Comparison of ENCODE assay signal across 8 cellular contexts in genomic region chr14:93114713-93115068, GRCh38. TPM values are rescaled to one million over a fixed set of nuclear protein-coding genes. Genes with fewer than 3 reads are reported as not detected.
DNase-seq lines count a peak whose midpoint lies in the region; ATAC-seq and TF ChIP-seq lines count a peak whose summit lies in the region.

No MANE protein-coding gene starts in this region.

- peaks cover 45% of the 10 kb centered on the region for H3K4me1 Mint-ChIP-seq in activated CD4-positive, alpha-beta T cell treated with anti-CD3 and anti-CD28 coated beads, Interleukin-2, amount 10 ng/mL, durations not matched to agents 7 days and 5 days

- in situ Hi-C loops in G401 (cut with HindIII; ENCODE audit: low sequenced_read_pairs) = no loop called here

- CTCF ChIA-PET in activated CD4-positive, alpha-beta T cell treated with anti-CD3 and anti-CD28 coated beads, Interleukin-2, amount 10 ng/mL, durations not matched to agents 7 days and 5 days (lab: Charles Lee) = interaction anchor here (1.1 to 5.7 kb wide), 7 partner anchors 13 to 163 kb away, joined by 3 to 68 read pairs (median 8); no protein-coding TSS in a partner anchor

- no peaks in the 10 kb centered on the region for H3K36me3 Mint-ChIP-seq in activated CD4-positive, alpha-beta T cell treated with anti-CD3 and anti-CD28 coated beads, Interleukin-2, amount 10 ng/mL, durations not matched to agents 7 days and 5 days (ENCODE audit: low read depth)

- no peaks in the 10 kb centered on the region for H3K27me3 Mint-ChIP-seq in activated CD4-positive, alpha-beta T cell treated with anti-CD3 and anti-CD28 coated beads, Interleukin-2, amount 10 ng/mL, durations not matched to agents 7 days and 5 days

- DNase-seq in activated CD4-positive, alpha-beta T cell treated with anti-CD3 and anti-CD28 coated beads, Interleukin-2, amount 10 ng/mL, durations not matched to agents 7 days and 5 days = no peak
- no peak for DNase-seq in activated CD4-positive, alpha-beta T cell treated with anti-CD3 and anti-CD28 coated beads for 1 hour
- DNase-seq in head of caudate nucleus (peak in 25 of 42 donors; percentile 18 to 65 (median 36)), sciatic nerve (ENCODE audit: low spot score) (peak; percentile 68), SK-N-DZ (ENCODE audit: low spot score) (no peak), G401 (ENCODE audit: low spot score) (no peak), Kasumi-1 (lab: John Stamatoyannopoulos, UW) (no peak)

- peak overlapping the region; percentile 75 for H3K27ac Mint-ChIP-seq in activated CD4-positive, alpha-beta T cell treated with anti-CD3 and anti-CD28 coated beads, Interleukin-2, amount 10 ng/mL, durations not matched to agents 7 days and 5 days

- no peak for ATAC-seq in sciatic nerve

- H3K4me3 Mint-ChIP-seq in activated CD4-positive, alpha-beta T cell treated with anti-CD3 and anti-CD28 coated beads, Interleukin-2, amount 10 ng/mL, durations not matched to agents 7 days and 5 days = peak overlapping the region; percentile 83

- H3K27ac ChIP-seq in VCaP = peak overlapping the region; percentile 93

- intact Hi-C loops in head of caudate nucleus (cut with DNase I) = loop anchor here (5.0 kb wide), 3 partner anchors 77 to 162 kb away; no protein-coding TSS in a partner anchor
- intact Hi-C loops in sciatic nerve (cut with DNase I) = no loop called here

- H3K9me3 Mint-ChIP-seq in activated CD4-positive, alpha-beta T cell treated with anti-CD3 and anti-CD28 coated beads, Interleukin-2, amount 10 ng/mL, durations not matched to agents 7 days and 5 days = no peaks in the 10 kb centered on the region

- POLR2A ChIA-PET in activated CD4-positive, alpha-beta T cell treated with anti-CD3 and anti-CD28 coated beads, Interleukin-2, amount 10 ng/mL, durations not matched to agents 7 days and 5 days (lab: Charles Lee) = interaction anchor here (0.8 kb wide), 1 partner anchor 1075 kb away, joined by 3 read pairs; no protein-coding TSS in a partner anchor

- TF ChIP-seq CTCF in VCaP (conservative IDR thresholded peaks at IDR 0.05) = no peak

RNA-seq across cellular contexts. Expression of gene ITPK1, which starts 1.0 kb away (rescaled TPM):
- 10 to 100 TPM; 63.7 to 71.0 TPM for total RNA-seq in activated CD4-positive, alpha-beta T cell treated with anti-CD3 and anti-CD28 coated beads, Interleukin-2, amount 10 ng/mL, durations not matched to agents 7 days and 5 days
- 118 TPM for total RNA-seq in sciatic nerve
- 32.3 and 42.2 TPM in 2 replicates for polyA plus RNA-seq in SK-N-DZ (2014; cell fraction: cytosol; rRNA removed)
- polyA plus RNA-seq in SK-N-DZ (2014; cell fraction: nucleus; rRNA removed) = 16.4 and 32.0 TPM in 2 replicates
- 48.6 and 90.7 TPM in 2 replicates for total RNA-seq in G401 (2014; rRNA removed; shearing (Covaris generic))

Comparison
In these comparisons a context has a peak if more than half of its experiments do, and no peak if none do; other contexts are left out.
1. DNase-seq: peak in head of caudate nucleus (25 of 42) and sciatic nerve (single experiment); none in activated CD4-positive, alpha-beta T cell treated with anti-CD3 and anti-CD28 coated beads, Interleukin-2, amount 10 ng/mL, durations not matched to agents 7 days and 5 days (single experiment), activated CD4-positive, alpha-beta T cell treated with anti-CD3 and anti-CD28 coated beads for 1 hour (single experiment), SK-N-DZ (single experiment), G401 (single experiment) and Kasumi-1 (0 of 2).